ENCODE assay signal across 1 cellular context in the genomic region with DNA sequence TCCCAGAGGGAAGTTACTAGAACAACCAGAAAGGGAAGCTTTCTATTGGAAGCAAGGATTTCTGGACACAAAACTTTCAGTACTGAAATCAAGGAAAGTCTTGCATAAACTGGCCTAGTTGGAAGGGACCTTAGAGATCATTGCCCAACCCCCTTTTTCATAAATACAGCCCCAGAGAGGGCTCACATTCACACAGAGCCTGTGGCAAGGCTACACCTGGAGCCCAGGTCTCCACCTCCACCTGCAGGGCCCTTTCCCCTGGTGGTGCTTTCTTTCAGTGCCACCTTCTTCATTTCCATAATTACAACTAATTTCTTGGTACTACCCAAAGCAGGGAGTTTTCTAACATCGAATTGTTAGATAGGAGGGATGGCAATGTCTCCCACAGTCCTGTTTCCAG.
TF ChIP-seq lines count a peak whose summit lies in the region.

No MANE protein-coding gene starts in this region.

TF ChIP-seq in A549, 52 proteins besides CTCF, POLR2A, EP300 and RAD21 (continued from another document):
- TF ChIP-seq, protein P1, sequence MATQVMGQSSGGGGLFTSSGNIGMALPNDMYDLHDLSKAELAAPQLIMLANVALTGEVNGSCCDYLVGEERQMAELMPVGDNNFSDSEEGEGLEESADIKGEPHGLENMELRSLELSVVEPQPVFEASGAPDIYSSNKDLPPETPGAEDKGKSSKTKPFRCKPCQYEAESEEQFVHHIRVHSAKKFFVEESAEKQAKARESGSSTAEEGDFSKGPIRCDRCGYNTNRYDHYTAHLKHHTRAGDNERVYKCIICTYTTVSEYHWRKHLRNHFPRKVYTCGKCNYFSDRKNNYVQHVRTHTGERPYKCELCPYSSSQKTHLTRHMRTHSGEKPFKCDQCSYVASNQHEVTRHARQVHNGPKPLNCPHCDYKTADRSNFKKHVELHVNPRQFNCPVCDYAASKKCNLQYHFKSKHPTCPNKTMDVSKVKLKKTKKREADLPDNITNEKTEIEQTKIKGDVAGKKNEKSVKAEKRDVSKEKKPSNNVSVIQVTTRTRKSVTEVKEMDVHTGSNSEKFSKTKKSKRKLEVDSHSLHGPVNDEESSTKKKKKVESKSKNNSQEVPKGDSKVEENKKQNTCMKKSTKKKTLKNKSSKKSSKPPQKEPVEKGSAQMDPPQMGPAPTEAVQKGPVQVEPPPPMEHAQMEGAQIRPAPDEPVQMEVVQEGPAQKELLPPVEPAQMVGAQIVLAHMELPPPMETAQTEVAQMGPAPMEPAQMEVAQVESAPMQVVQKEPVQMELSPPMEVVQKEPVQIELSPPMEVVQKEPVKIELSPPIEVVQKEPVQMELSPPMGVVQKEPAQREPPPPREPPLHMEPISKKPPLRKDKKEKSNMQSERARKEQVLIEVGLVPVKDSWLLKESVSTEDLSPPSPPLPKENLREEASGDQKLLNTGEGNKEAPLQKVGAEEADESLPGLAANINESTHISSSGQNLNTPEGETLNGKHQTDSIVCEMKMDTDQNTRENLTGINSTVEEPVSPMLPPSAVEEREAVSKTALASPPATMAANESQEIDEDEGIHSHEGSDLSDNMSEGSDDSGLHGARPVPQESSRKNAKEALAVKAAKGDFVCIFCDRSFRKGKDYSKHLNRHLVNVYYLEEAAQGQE (IDR thresholded peaks at IDR 0.05): no peak
- TF ChIP-seq ESRRA (IDR thresholded peaks at IDR 0.05; ENCODE audit: borderline replicate concordance, low read length) (no peak), ZSCAN20 (CRISPR knock-in tag; IDR thresholded peaks at IDR 0.05) (no peak), NPAS2 (CRISPR knock-in tag; IDR thresholded peaks at IDR 0.05; ENCODE audit: borderline replicate concordance) (no peak), CBX8 (IDR thresholded peaks at IDR 0.05) (no peak), POLR2AphosphoS2 (conservative IDR thresholded peaks at IDR 0.05; ENCODE audit: low read length) (no peak), BHLHE40 (IDR thresholded peaks at IDR 0.05; ENCODE audit: low read depth, low read length) (no peak)
- TF ChIP-seq, protein P2, sequence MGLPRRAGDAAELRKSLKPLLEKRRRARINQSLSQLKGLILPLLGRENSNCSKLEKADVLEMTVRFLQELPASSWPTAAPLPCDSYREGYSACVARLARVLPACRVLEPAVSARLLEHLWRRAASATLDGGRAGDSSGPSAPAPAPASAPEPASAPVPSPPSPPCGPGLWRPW (IDR thresholded peaks at IDR 0.05): no peak
- TF ChIP-seq, protein P3, sequence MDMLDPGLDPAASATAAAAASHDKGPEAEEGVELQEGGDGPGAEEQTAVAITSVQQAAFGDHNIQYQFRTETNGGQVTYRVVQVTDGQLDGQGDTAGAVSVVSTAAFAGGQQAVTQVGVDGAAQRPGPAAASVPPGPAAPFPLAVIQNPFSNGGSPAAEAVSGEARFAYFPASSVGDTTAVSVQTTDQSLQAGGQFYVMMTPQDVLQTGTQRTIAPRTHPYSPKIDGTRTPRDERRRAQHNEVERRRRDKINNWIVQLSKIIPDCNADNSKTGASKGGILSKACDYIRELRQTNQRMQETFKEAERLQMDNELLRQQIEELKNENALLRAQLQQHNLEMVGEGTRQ (IDR thresholded peaks at IDR 0.05): no peak
